Comparison of ENCODE assay signal across 8 cellular contexts in the genomic region with DNA sequence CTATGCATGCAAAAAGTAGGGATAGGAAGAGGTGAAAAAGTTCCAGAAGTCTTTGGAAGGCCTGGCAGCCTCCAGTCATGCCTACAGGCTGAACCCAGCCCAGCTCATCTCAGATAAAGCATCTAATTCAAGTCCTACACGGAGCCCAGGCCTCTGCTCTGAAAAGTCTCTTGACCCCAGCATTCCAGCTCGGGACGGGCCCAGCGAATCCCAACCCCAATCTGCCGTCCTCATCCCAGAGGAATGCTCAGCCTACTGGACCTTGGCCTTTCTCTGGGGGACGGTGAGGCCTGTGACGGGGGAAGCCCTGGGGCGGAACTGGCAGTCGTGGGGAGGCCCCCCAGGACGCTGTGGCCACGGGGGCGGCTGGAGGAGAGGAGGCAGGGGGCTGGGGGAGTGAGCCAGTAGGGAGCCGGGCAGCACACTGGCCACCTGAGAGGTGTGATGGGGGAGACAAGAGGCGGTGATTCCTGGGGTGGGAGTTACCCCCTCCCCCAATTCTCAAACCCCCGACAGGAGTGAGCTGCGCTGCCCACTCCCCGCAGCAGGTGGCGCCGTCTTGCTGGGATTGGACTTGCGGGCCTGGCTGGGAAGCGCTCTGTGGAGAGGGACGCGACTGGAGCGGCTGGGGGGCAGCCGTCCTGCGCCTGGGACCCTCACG.
A peak's percentile ranks its signal among the peaks of the same experiment; 100 is the strongest.
DNase-seq lines count a peak whose midpoint lies in the region; ATAC-seq and TF ChIP-seq lines count a peak whose summit lies in the region.

No MANE protein-coding gene starts in this region.

- H3K9me3 Mint-ChIP-seq in activated T-cell treated with anti-CD3 and anti-CD28 coated beads, Interleukin-2, amount 50 U/mL, for 72 hours, result no peaks in the 10 kb centered on the region
- H3K9me3 Mint-ChIP-seq in natural killer cell, result no peaks in the 10 kb centered on the region

- DNase-seq in NCI-H345 (lab: John Stamatoyannopoulos, UW), result peak; percentile 24
- no peak for DNase-seq in NCI-H345 treated with DMSO at 0.1 percent for 48 hours (lab: John Stamatoyannopoulos, UW; ENCODE audit: unreplicated experiment)
- peak; percentile 46 to 63 for DNase-seq in NOMO-1 (lab: John Stamatoyannopoulos, UW; ENCODE audit: unreplicated experiment in 2 of 2)
- DNase-seq in activated T-cell treated with anti-CD3 and anti-CD28 coated beads, Interleukin-2, amount 50 U/mL, for 72 hours, result peak; percentile 50 to 67
- DNase-seq in fibroblast of peridontal ligament (ENCODE audit: extremely low read depth), result peak; percentile 66
- peak; percentile 39 for DNase-seq in natural killer cell
- peak; percentile 8 to 53 (median 50) for DNase-seq in stimulated activated naive CD4-positive, alpha-beta T cell (lab: John Stamatoyannopoulos, UW)

- peaks cover 12% of the 10 kb centered on the region for H3K27me3 Mint-ChIP-seq in activated T-cell treated with anti-CD3 and anti-CD28 coated beads, Interleukin-2, amount 50 U/mL, for 72 hours (ENCODE audit: low read depth)
- H3K27me3 Mint-ChIP-seq in natural killer cell (ENCODE audit: low read depth in 2 of 2), result peaks cover 0 to 12% of the 10 kb centered on the region in 2 donors

- TF ChIP-seq CTCF in natural killer cell (IDR thresholded peaks at IDR 0.05), result peak; percentile 67

- H3K27ac Mint-ChIP-seq in activated T-cell treated with anti-CD3 and anti-CD28 coated beads, Interleukin-2, amount 50 U/mL, for 72 hours, result no peak overlapping the region
- H3K27ac Mint-ChIP-seq in natural killer cell, result no peak overlapping the region

- ATAC-seq in activated T-cell treated with anti-CD3 and anti-CD28 coated beads, Interleukin-2, amount 50 U/mL, for 72 hours (replicated peaks in 1 of 2), result peak in 1 of 2 donors; percentile 31
- ATAC-seq in natural killer cell, result peak; percentile 40 to 78 (median 70)
- ATAC-seq in GM21423 (IDR thresholded peaks at IDR 0.05; ENCODE audit: unreplicated experiment), result no peak

- no peaks in the 10 kb centered on the region for H3K36me3 Mint-ChIP-seq in activated T-cell treated with anti-CD3 and anti-CD28 coated beads, Interleukin-2, amount 50 U/mL, for 72 hours (ENCODE audit: insufficient read depth in 2 of 2)
- H3K36me3 Mint-ChIP-seq in natural killer cell, result no peaks in the 10 kb centered on the region

- H3K4me1 Mint-ChIP-seq in activated T-cell treated with anti-CD3 and anti-CD28 coated beads, Interleukin-2, amount 50 U/mL, for 72 hours (ENCODE audit: low read depth), result peaks cover 34% of the 10 kb centered on the region
- H3K4me1 Mint-ChIP-seq in natural killer cell, result peaks cover 6 to 10% of the 10 kb centered on the region in 2 donors

- intact Hi-C loops in natural killer cell (cut with micrococcal nuclease), result loop anchor here (1.0 kb wide), 1 partner anchor 254 kb away; no protein-coding TSS in a partner anchor

- no peak overlapping the region for H3K4me3 Mint-ChIP-seq in activated T-cell treated with anti-CD3 and anti-CD28 coated beads, Interleukin-2, amount 50 U/mL, for 72 hours
- no peak overlapping the region for H3K4me3 Mint-ChIP-seq in natural killer cell
